10 cellular contexts compared by ENCODE assay signal in the genomic region with DNA sequence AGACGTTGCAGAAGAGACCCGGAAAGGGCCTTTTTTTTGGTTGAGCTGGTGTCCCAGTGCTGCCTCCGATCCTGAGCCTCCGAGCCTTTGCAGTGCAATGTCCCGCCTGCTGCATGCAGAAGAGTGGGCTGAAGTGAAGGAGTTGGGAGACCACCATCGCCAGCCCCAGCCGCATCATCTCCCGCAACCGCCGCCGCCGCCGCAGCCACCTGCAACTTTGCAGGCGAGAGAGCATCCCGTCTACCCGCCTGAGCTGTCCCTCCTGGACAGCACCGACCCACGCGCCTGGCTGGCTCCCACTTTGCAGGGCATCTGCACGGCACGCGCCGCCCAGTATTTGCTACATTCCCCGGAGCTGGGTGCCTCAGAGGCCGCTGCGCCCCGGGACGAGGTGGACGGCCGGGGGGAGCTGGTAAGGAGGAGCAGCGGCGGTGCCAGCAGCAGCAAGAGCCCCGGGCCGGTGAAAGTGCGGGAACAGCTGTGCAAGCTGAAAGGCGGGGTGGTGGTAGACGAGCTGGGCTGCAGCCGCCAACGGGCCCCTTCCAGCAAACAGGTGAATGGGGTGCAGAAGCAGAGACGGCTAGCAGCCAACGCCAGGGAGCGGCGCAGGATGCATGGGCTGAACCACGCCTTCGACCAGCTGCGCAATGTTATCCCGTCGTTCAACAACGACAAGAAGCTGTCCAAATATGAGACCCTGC. TPM values are rescaled to one million over a fixed set of nuclear protein-coding genes. Genes with fewer than 3 reads are reported as not detected.
DNase-seq lines count a peak whose midpoint lies in the region; ATAC-seq, FAIRE-seq and TF ChIP-seq lines count a peak whose summit lies in the region.
"Had no signal": no experiment of that assay in that cellular context is flagged by ENCODE, and none has a peak within 500 bp of the region (broad histone marks: within the 10 kb centered on the region; RNA-seq: fewer than 3 reads in every experiment).

No MANE protein-coding gene starts in this region.

- FAIRE-seq in pancreas (lab: Jason Lieb, UNC) (no peak), HTR-8/SVneo (lab: Jason Lieb, UNC) (no peak)

- ATAC-seq in pancreas, result peak; percentile 42 to 66 (median 64)
- ATAC-seq in GM19452 (IDR thresholded peaks at IDR 0.05; ENCODE audit: unreplicated experiment), result no peak

- intact Hi-C loops in pancreas (cut with DNase I), result no loop called here

- peaks cover 11 to 43% (median 23%) of the 10 kb centered on the region in 4 donors for H3K27me3 ChIP-seq in pancreas

- TF ChIP-seq CTCF in epithelial cell of proximal tubule (conservative IDR thresholded peaks at IDR 0.05; ENCODE audit: low read depth, low read length), result no peak
- no peak for TF ChIP-seq CTCF in pancreas (IDR thresholded peaks at IDR 0.05)

- H3K4me3 ChIP-seq in epithelial cell of proximal tubule (ENCODE audit: low read depth, low read length) (peak overlapping the region; percentile 39), pancreas (peak overlapping the region in 2 of 4 donors; percentile 33 to 43)

- peak; percentile 23 for DNase-seq in GM03348 (ENCODE audit: low spot score)
- DNase-seq in NCI-H2171 treated with DMSO at 0.1 percent for 48 hours (lab: John Stamatoyannopoulos, UW), result peak; percentile 54
- DNase-seq in epithelial cell of proximal tubule (ENCODE audit: low read depth), result no peak
- DNase-seq in pancreas, result peak in 3 of 6 donors; percentile 19 to 83 (median 62)
- DNase-seq in HTR-8/SVneo (ENCODE audit: insufficient read length, low spot score), result no peak
- no peak for DNase-seq in MV-4-11 (lab: John Stamatoyannopoulos, UW)
- no peak for DNase-seq in T-helper 1 cell

- H3K27ac ChIP-seq in pancreas, result no peak overlapping the region

- H3K9me3 ChIP-seq in pancreas, result no peaks in the 10 kb centered on the region

- 1% methylated on average over 49 of the region's 49 CpGs for WGBS in pancreas, 2 donors

- H3K36me3 ChIP-seq in pancreas, result no peaks in the 10 kb centered on the region

- H3K4me1 ChIP-seq in pancreas, result peaks cover 0 to 15% (median 9%) of the 10 kb centered on the region in 3 donors

RNA-seq across cellular contexts. Expression of a gene that starts 0.4 kb away (rescaled TPM):
- total RNA-seq in epithelial cell of proximal tubule, result not detected in 2 replicates
- total RNA-seq in pancreas, result not detected
- polyA plus RNA-seq in pancreas, result not detected
- total RNA-seq: activated CD8-positive, alpha-beta memory T cell treated with anti-CD3 and anti-CD28 coated beads for 36 hours; osteoblast had no signal

Comparison
In these comparisons a context has a peak if more than half of its experiments do, and no peak if none do; other contexts are left out.
1. DNase-seq: peak in GM03348 (single experiment) and NCI-H2171 treated with DMSO at 0.1 percent for 48 hours (single experiment); none in epithelial cell of proximal tubule (single experiment), HTR-8/SVneo (single experiment), MV-4-11 (single experiment) and T-helper 1 cell (0 of 5).